Comparison of ENCODE assay signal across 23 cellular contexts in the genomic region with DNA sequence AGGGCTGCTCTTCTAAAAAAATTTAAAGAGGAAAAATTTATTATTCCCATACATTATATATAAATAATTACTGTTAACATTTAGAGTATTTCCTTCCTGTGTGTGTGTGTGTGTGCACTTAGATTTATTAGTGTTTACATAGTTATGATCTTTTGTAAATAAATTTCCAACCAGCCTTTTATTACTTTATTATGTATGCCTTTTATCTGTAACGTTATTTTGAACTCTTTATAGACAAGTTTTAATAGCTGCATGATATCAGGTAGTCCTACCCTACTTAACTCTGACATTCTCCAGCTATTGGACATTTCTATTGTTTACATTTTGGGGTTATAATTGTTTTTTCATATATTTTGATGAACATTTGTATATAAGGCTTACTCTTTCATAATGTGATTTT.
"Had no signal": no experiment of that assay in that cellular context is flagged by ENCODE, and none has a peak within 500 bp of the region (broad histone marks: within the 10 kb centered on the region; RNA-seq: fewer than 3 reads in every experiment).

No MANE protein-coding gene starts in this region.

- H3K27ac ChIP-seq: coronary artery, dorsolateral prefrontal cortex, esophagus muscularis mucosa, foreskin keratinocyte, gastroesophageal sphincter, heart left ventricle, hepatocyte, left lung, lower lobe of right lung had no signal

- H2AFZ ChIP-seq: hepatocyte had no signal

- DNase-seq: dermis blood vessel endothelial cell; dorsolateral prefrontal cortex; effector CD4-positive, alpha-beta T cell; effector memory CD4-positive, alpha-beta T cell; foreskin keratinocyte; heart left ventricle; hypothalamus; immature natural killer cell; islet precursor cell; kidney; kidney glomerular epithelial cell; left lung; left ventricle myocardium superior; lower lobe of right lung; mesenchymal stem cell; mucosa of descending colon; naive B cell had no signal

- H3K4me3 ChIP-seq: coronary artery, dorsolateral prefrontal cortex, esophagus muscularis mucosa, gastroesophageal sphincter, heart left ventricle, hepatocyte, left lung, lower lobe of right lung, mucosa of descending colon had no signal

- H3K27me3 ChIP-seq: dorsolateral prefrontal cortex, esophagus muscularis mucosa, gastroesophageal sphincter, heart left ventricle, hepatocyte, left lung had no signal

- H3K4me2 ChIP-seq: hepatocyte had no signal

- FAIRE-seq: endothelial cell of umbilical vein, frontal cortex, kidney had no signal

- ATAC-seq: foreskin keratinocyte, gastroesophageal sphincter, heart left ventricle, left lung, left ventricle myocardium superior, lower lobe of right lung, mucosa of descending colon had no signal

- H3K9me3 ChIP-seq: esophagus muscularis mucosa, gastroesophageal sphincter, heart left ventricle, left lung, lower lobe of right lung, mucosa of descending colon had no signal

- H3K4me1 ChIP-seq: esophagus muscularis mucosa, gastroesophageal sphincter, left lung, lower lobe of right lung had no signal
